In the genomic region with DNA sequence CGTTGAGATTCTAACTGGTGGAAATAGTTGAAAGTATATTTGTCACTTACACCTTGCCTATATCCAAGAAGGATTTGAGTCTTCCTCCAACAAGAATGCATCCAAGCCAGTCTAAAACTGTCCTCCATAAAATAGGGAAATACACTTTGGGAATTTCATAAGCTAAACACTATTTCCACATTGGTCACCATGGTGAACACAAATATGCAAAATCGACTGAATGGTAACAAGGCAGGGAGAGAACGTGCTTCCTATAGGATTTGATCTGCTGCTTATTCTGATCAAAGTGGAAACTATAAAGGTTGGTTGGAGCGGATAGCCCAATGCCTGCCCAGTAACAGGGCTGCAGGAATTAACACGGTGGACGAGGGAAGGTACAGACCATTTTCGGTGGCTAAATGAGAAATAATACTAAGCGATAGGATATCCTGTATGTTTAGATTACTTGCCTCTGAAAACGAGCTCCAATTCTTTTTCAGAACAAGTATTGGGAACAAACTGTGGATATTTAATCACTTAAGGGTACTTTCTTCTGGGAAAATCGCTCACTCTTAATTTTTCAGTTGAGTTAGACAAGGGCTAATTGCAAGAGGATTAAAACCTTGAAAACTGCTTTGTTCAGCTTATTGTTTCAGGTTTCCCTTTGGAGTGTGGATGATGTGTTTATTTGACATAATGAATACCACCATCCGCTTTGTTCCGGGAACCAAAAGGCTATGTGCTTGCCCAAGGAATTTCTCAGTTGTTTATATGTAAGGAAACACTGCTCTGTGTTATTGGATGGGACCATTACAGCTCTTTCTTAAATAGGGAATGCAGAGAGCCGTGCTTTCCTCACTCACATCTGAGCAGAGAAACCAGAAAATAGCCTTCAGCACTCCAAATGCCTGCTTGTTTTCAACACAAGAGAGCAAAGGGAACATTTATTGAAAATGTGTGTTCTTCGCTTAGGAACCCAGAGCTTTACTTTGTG, we compare ENCODE assay signal across 2 cellular contexts.
TF ChIP-seq lines count a peak whose summit lies in the region.

No MANE protein-coding gene starts in this region.

TF ChIP-seq in liver, 16 proteins besides CTCF, POLR2A, EP300 and RAD21:
- TF ChIP-seq, protein P1, sequence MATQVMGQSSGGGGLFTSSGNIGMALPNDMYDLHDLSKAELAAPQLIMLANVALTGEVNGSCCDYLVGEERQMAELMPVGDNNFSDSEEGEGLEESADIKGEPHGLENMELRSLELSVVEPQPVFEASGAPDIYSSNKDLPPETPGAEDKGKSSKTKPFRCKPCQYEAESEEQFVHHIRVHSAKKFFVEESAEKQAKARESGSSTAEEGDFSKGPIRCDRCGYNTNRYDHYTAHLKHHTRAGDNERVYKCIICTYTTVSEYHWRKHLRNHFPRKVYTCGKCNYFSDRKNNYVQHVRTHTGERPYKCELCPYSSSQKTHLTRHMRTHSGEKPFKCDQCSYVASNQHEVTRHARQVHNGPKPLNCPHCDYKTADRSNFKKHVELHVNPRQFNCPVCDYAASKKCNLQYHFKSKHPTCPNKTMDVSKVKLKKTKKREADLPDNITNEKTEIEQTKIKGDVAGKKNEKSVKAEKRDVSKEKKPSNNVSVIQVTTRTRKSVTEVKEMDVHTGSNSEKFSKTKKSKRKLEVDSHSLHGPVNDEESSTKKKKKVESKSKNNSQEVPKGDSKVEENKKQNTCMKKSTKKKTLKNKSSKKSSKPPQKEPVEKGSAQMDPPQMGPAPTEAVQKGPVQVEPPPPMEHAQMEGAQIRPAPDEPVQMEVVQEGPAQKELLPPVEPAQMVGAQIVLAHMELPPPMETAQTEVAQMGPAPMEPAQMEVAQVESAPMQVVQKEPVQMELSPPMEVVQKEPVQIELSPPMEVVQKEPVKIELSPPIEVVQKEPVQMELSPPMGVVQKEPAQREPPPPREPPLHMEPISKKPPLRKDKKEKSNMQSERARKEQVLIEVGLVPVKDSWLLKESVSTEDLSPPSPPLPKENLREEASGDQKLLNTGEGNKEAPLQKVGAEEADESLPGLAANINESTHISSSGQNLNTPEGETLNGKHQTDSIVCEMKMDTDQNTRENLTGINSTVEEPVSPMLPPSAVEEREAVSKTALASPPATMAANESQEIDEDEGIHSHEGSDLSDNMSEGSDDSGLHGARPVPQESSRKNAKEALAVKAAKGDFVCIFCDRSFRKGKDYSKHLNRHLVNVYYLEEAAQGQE (IDR thresholded peaks at IDR 0.05) = peak; percentile 19
- TF ChIP-seq NR2F2 (IDR thresholded peaks at IDR 0.05) = no peak
TF ChIP-seq in liver: peak in this region for 1.

TF ChIP-seq in HepG2, 621 proteins besides CTCF, POLR2A, EP300 and RAD21 (continued from another document):
- TF ChIP-seq SRSF9 (IDR thresholded peaks at IDR 0.05; ENCODE audit: borderline replicate concordance, insufficient read depth, low read depth, low read length, poor library complexity, severe bottlenecking) = no peak
- TF ChIP-seq ZSCAN21 (CRISPR knock-in tag; IDR thresholded peaks at IDR 0.05; ENCODE audit: borderline replicate concordance) = no peak
- TF ChIP-seq, protein P2, sequence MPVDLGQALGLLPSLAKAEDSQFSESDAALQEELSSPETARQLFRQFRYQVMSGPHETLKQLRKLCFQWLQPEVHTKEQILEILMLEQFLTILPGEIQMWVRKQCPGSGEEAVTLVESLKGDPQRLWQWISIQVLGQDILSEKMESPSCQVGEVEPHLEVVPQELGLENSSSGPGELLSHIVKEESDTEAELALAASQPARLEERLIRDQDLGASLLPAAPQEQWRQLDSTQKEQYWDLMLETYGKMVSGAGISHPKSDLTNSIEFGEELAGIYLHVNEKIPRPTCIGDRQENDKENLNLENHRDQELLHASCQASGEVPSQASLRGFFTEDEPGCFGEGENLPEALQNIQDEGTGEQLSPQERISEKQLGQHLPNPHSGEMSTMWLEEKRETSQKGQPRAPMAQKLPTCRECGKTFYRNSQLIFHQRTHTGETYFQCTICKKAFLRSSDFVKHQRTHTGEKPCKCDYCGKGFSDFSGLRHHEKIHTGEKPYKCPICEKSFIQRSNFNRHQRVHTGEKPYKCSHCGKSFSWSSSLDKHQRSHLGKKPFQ (CRISPR knock-in tag; IDR thresholded peaks at IDR 0.05; ENCODE audit: insufficient replicate concordance) = no peak
- TF ChIP-seq, protein P3, sequence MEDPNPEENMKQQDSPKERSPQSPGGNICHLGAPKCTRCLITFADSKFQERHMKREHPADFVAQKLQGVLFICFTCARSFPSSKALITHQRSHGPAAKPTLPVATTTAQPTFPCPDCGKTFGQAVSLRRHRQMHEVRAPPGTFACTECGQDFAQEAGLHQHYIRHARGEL (CRISPR knock-in tag; IDR thresholded peaks at IDR 0.05) = no peak
- no peak for TF ChIP-seq KDM6A (CRISPR knock-in tag; IDR thresholded peaks at IDR 0.05; ENCODE audit: low read depth)
- TF ChIP-seq ZNF274 (CRISPR knock-in tag; IDR thresholded peaks at IDR 0.05) = no peak
TF ChIP-seq in HepG2: peak in this region for 0.
